In the genomic region with DNA sequence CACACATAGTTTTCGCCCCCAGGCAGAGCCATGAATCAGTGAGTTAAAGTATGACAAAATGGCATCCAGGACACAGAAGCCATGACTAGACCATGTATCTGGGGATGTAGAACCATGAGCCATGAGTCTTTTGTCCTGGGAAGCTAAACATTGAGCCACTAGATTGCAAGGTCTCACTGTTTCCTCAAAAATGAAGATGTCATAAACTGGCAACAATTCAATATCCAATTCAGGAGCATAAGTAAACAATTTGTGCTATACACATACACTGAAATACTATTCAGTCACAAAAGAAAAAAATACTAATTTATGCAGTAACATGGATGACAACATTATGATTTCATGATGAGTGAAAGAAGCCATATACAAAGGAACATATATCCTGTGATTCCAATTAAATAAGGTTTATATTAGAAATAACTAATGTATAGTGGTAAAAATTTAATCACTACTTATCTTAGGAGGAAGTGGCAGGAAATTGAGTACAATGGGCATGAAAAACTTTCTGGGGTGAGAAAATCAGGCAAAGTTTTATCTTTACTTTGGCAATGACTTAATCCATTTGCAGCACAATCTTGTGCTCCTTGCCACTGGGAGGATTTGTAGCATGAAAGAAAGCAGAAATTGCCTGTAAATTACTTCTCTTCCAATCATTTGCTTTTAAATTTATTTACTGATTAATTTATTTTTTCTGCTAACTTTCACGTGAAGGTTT, we compare ENCODE assay signal across 23 cellular contexts. TPM values are rescaled to one million over a fixed set of nuclear protein-coding genes. Genes with fewer than 3 reads are reported as not detected.
DNase-seq lines count a peak whose midpoint lies in the region; ATAC-seq and TF ChIP-seq lines count a peak whose summit lies in the region.
"Had no signal": no experiment of that assay in that cellular context is flagged by ENCODE, and none has a peak within 500 bp of the region (broad histone marks: within the 10 kb centered on the region; RNA-seq: fewer than 3 reads in every experiment).

No MANE protein-coding gene starts in this region.

- H3K4me3 Mint-ChIP-seq in CD4-positive, alpha-beta T cell, result no peak overlapping the region
- H3K4me3 Mint-ChIP-seq in activated CD4-positive, alpha-beta T cell treated with anti-CD3 and anti-CD28 coated beads for 36 hours, result no peak overlapping the region
- H3K4me3 Mint-ChIP-seq: GM23338 had no signal

- no peaks in the 10 kb centered on the region for H3K9me2 ChIP-seq in PC-9 (ENCODE audit: insufficient read depth)

- H3K27ac ChIP-seq in PC-9, result no peak overlapping the region
- no peak overlapping the region for H3K27ac ChIP-seq in CD4-positive, alpha-beta T cell (ENCODE audit: low read depth, low read length)
- H3K27ac ChIP-seq: HL-60 had no signal

- H3K36me3 ChIP-seq in PC-9 (ENCODE audit: low read depth), result no peaks in the 10 kb centered on the region
- H3K36me3 ChIP-seq: BE2C had no signal

- H2AFZ ChIP-seq in PC-9, result no peak overlapping the region
- H2AFZ ChIP-seq: GM23338 had no signal

- peaks cover 6% of the 10 kb centered on the region for H3K27me3 Mint-ChIP-seq in CD4-positive, alpha-beta T cell
- peaks cover 3% of the 10 kb centered on the region for H3K27me3 Mint-ChIP-seq in activated CD4-positive, alpha-beta T cell treated with anti-CD3 and anti-CD28 coated beads for 36 hours

- no peak overlapping the region for H3K27ac Mint-ChIP-seq in CD4-positive, alpha-beta T cell
- no peak overlapping the region for H3K27ac Mint-ChIP-seq in activated CD4-positive, alpha-beta T cell treated with anti-CD3 and anti-CD28 coated beads for 36 hours
- H3K27ac Mint-ChIP-seq: GM23338 had no signal

- ATAC-seq in CD4-positive, alpha-beta T cell (ENCODE audit: poor library complexity), result no peak
- no peak for ATAC-seq in activated CD4-positive, alpha-beta T cell treated with anti-CD3 and anti-CD28 coated beads for 36 hours
- ATAC-seq: GM12878, GM23338, K562 had no signal

- DNase-seq in ELR (ENCODE audit: low read depth) (peak; percentile 11), dermis blood vessel endothelial cell (peak; percentile 81), glomerular endothelial cell (ENCODE audit: extremely low read depth, low read depth, low spot score) (peak; percentile 56), pulmonary artery endothelial cell (ENCODE audit: low read depth, low spot score) (peak; percentile 58), PC-9 (no peak)
- no peak for DNase-seq in CD4-positive, alpha-beta T cell
- no peak for DNase-seq in activated CD4-positive, alpha-beta T cell treated with anti-CD3 and anti-CD28 coated beads for 36 hours
- DNase-seq: ACHN; BE2C; C1 segment of cervical spinal cord; Caco-2; CD4-positive, CD25-positive, alpha-beta regulatory T cell; DMS153; DMS79; HCEC 1CT had no signal

- no peak for TF ChIP-seq CTCF in PC-9 (conservative IDR thresholded peaks at IDR 0.05)
- no peak for TF ChIP-seq CTCF in CD4-positive, alpha-beta T cell (IDR thresholded peaks at IDR 0.05)

- no peaks in the 10 kb centered on the region for H3F3A ChIP-seq in PC-9 (ENCODE audit: insufficient read depth, low read depth)

- H3K4me2 ChIP-seq in PC-9, result no peak overlapping the region
- H3K4me2 ChIP-seq: GM23338 had no signal

- POLR2A ChIA-PET in PC-9 (lab: Charles Lee; ENCODE audit: unreplicated experiment), result no interaction called here
- POLR2A ChIA-PET in CD4-positive, alpha-beta T cell (lab: Charles Lee), result no interaction called here
- POLR2A ChIA-PET in activated CD4-positive, alpha-beta T cell treated with anti-CD3 and anti-CD28 coated beads for 36 hours (lab: Charles Lee), result no interaction called here

- no peaks in the 10 kb centered on the region for H3K4me1 ChIP-seq in PC-9 (replicated peaks; ENCODE audit: insufficient read depth)
- H3K4me1 ChIP-seq: BE2C, Caco-2 had no signal

- no peaks in the 10 kb centered on the region for H3K9me3 Mint-ChIP-seq in CD4-positive, alpha-beta T cell
- H3K9me3 Mint-ChIP-seq in activated CD4-positive, alpha-beta T cell treated with anti-CD3 and anti-CD28 coated beads for 36 hours (ENCODE audit: low read depth), result no peaks in the 10 kb centered on the region
- H3K9me3 Mint-ChIP-seq: GM23338 had no signal

- no peaks in the 10 kb centered on the region for H3K9me3 ChIP-seq in PC-9 (ENCODE audit: insufficient read depth, low read depth)
- no peaks in the 10 kb centered on the region for H3K9me3 ChIP-seq in CD4-positive, alpha-beta T cell (ENCODE audit: control insufficient read depth, low read length)
- H3K9me3 ChIP-seq: BE2C, Caco-2 had no signal

- H4K20me1 ChIP-seq in PC-9 (ENCODE audit: insufficient read depth), result no peaks in the 10 kb centered on the region

- H3K36me3 Mint-ChIP-seq in CD4-positive, alpha-beta T cell (ENCODE audit: low read depth), result no peaks in the 10 kb centered on the region
- no peaks in the 10 kb centered on the region for H3K36me3 Mint-ChIP-seq in activated CD4-positive, alpha-beta T cell treated with anti-CD3 and anti-CD28 coated beads for 36 hours (ENCODE audit: low read depth)

- CTCF ChIA-PET in PC-9 (lab: Charles Lee), result no interaction called here
- CTCF ChIA-PET in CD4-positive, alpha-beta T cell (lab: Charles Lee), result no interaction called here
- CTCF ChIA-PET in activated CD4-positive, alpha-beta T cell treated with anti-CD3 and anti-CD28 coated beads for 36 hours (lab: Charles Lee), result no interaction called here

- H3K4me1 Mint-ChIP-seq in CD4-positive, alpha-beta T cell (ENCODE audit: low read depth), result peaks cover 24% of the 10 kb centered on the region
- peaks cover 26% of the 10 kb centered on the region for H3K4me1 Mint-ChIP-seq in activated CD4-positive, alpha-beta T cell treated with anti-CD3 and anti-CD28 coated beads for 36 hours

- intact Hi-C loops in PC-9 (cut with micrococcal nuclease; ENCODE audit: unreplicated experiment), result no loop called here
- intact Hi-C loops in CD4-positive, alpha-beta T cell (cut with DNase I, micrococcal nuclease), result no loop called here
- intact Hi-C loops in activated CD4-positive, alpha-beta T cell treated with anti-CD3 and anti-CD28 coated beads for 36 hours (cut with DNase I, micrococcal nuclease), result no loop called here

- BruUV-seq in PC-9 (replicated peaks; lab: Mats Ljungman, UMichigan), result no TSS peak

- no peak overlapping the region for H3K4me3 ChIP-seq in PC-9
- H3K4me3 ChIP-seq: GM12878, GM23338, K562 had no signal

- H3K79me2 ChIP-seq in PC-9 (ENCODE audit: low read depth), result no peaks in the 10 kb centered on the region

- no peaks in the 10 kb centered on the region for H3K27me3 ChIP-seq in PC-9 (ENCODE audit: insufficient read depth, low read depth)
- H3K27me3 ChIP-seq in CD4-positive, alpha-beta T cell (ENCODE audit: control insufficient read depth, insufficient read depth, low read length), result no peaks in the 10 kb centered on the region
- H3K27me3 ChIP-seq: BE2C had no signal

RNA-seq across cellular contexts. Expression of gene CARD16, which starts 28.5 kb away (rescaled TPM):
- total RNA-seq in dermis blood vessel endothelial cell (70.3 and 86.3 TPM in 2 replicates), glomerular endothelial cell (54.7 and 116 TPM in 2 replicates), pulmonary artery endothelial cell (37.5 and 84.8 TPM in 2 replicates), PC-9 (2021) (0.63 and 2.5 TPM in 2 replicates)
- 10 to 100 TPM; 22.4 to 23.6 TPM for total RNA-seq in CD4-positive, alpha-beta T cell
- 10 to 100 TPM; 11.6 to 13.9 TPM for total RNA-seq in activated CD4-positive, alpha-beta T cell treated with anti-CD3 and anti-CD28 coated beads for 36 hours
- total RNA-seq: G401, GM23338 had no signal

RNA-seq across cellular contexts. Expression of gene CASP1, which starts 38.7 kb away (rescaled TPM):
- 32.8 and 41.1 TPM in 2 replicates for total RNA-seq in dermis blood vessel endothelial cell
- 32.0 and 40.8 TPM in 2 replicates for total RNA-seq in glomerular endothelial cell
- total RNA-seq in pulmonary artery endothelial cell, result 6.7 and 47.4 TPM in 2 replicates
- total RNA-seq in PC-9 (2021), result 2.3 and 4.7 TPM in 2 replicates
- 10 to 100 TPM; 15.6 to 17.6 TPM for total RNA-seq in CD4-positive, alpha-beta T cell
- total RNA-seq in activated CD4-positive, alpha-beta T cell treated with anti-CD3 and anti-CD28 coated beads for 36 hours, result 10 to 100 TPM; 23.7 to 33.4 TPM
- total RNA-seq: G401, K562 had no signal

RNA-seq across cellular contexts. Expression of gene CASP5, which starts 50.7 kb away (rescaled TPM):
- total RNA-seq in dermis blood vessel endothelial cell (not detected in 2 replicates), glomerular endothelial cell (not detected in 2 replicates), pulmonary artery endothelial cell (not detected in 2 replicates), PC-9 (2021) (not detected in 2 replicates)
- not detected for total RNA-seq in CD4-positive, alpha-beta T cell
- total RNA-seq in activated CD4-positive, alpha-beta T cell treated with anti-CD3 and anti-CD28 coated beads for 36 hours, result not detected
- total RNA-seq: A172; CD4-positive, CD25-positive, alpha-beta regulatory T cell; Daoy; G401; GM12878; GM23338; HT1080; K562 had no signal

Comparison
In these comparisons a context has a peak if more than half of its experiments do, and no peak if none do; other contexts are left out.
1. DNase-seq: peak in ELR (single experiment), dermis blood vessel endothelial cell (single experiment), glomerular endothelial cell (single experiment) and pulmonary artery endothelial cell (single experiment); none in PC-9 (0 of 2), CD4-positive, alpha-beta T cell (0 of 10) and activated CD4-positive, alpha-beta T cell treated with anti-CD3 and anti-CD28 coated beads for 36 hours (single experiment).